ENCODE assay signal across 8 cellular contexts in genomic region chr1:228487336-228488106, GRCh38. TPM values are rescaled to one million over a fixed set of nuclear protein-coding genes. Genes with fewer than 3 reads are reported as not detected.
DNase-seq lines count a peak whose midpoint lies in the region; ATAC-seq lines count a peak whose summit lies in the region.

RNF187 (plus strand) TSS chr1:228487382.

- peak within 1 kb of the TSS; percentile 96 to 98 for H3K4me3 Mint-ChIP-seq in effector memory CD8-positive, alpha-beta T cell

- H3K9me3 Mint-ChIP-seq in effector memory CD8-positive, alpha-beta T cell, result no peaks in the 10 kb centered on the region

- in situ Hi-C loops in Caki2 (cut with HindIII; ENCODE audit: low pct_unique_long_range_greater_than_20kb, low sequenced_read_pairs), result no loop called here

- peaks cover 30 to 36% of the 10 kb centered on the region in 2 donors for H3K4me1 Mint-ChIP-seq in effector memory CD8-positive, alpha-beta T cell (ENCODE audit: low read depth in 2 of 2)

- no peaks in the 10 kb centered on the region for H3K27me3 Mint-ChIP-seq in effector memory CD8-positive, alpha-beta T cell

- peak; percentile 30 for ATAC-seq in GM21360 (IDR thresholded peaks at IDR 0.05; ENCODE audit: unreplicated experiment)
- ATAC-seq in effector memory CD8-positive, alpha-beta T cell (replicated peaks), result peak; percentile 58

- DNase-seq in Caki2 (ENCODE audit: low read depth), result no peak
- DNase-seq in HT-29 (ENCODE audit: low spot score), result peak; percentile 13
- DNase-seq in activated CD4-positive, CD25-positive, alpha-beta regulatory T cell treated with anti-CD3 and anti-CD28 coated beads, Interleukin-2, amount 50 U/mL, for 16 hours (ENCODE audit: low read depth, low spot score), result peak; percentile 70
- DNase-seq in effector memory CD8-positive, alpha-beta T cell, result peak in 2 of 3 experiments; percentile 75 to 83
- peak; percentile 68 for DNase-seq in middle frontal gyrus (ENCODE audit: extremely low spot score, low spot score)
- peak; percentile 74 for DNase-seq in stimulated activated CD8-positive, alpha-beta memory T cell treated with anti-CD3 and anti-CD28 coated beads, Interleukin-7, amount 100 ng/mL, for 24 hours (ENCODE audit: low read depth)
- DNase-seq in NCI-H1436 treated with DMSO at 0.1 percent for 48 hours (lab: John Stamatoyannopoulos, UW), result no peak

- peaks cover 52% of the 10 kb centered on the region for H3K36me3 Mint-ChIP-seq in effector memory CD8-positive, alpha-beta T cell (ENCODE audit: insufficient read depth)

- peak within 1 kb of the TSS; percentile 100 for H3K27ac Mint-ChIP-seq in effector memory CD8-positive, alpha-beta T cell

RNA-seq across cellular contexts. Expression of gene RNF187, which starts in this region (rescaled TPM):
- total RNA-seq in Caki2 (2014; rRNA removed; shearing (Covaris generic); ENCODE audit: low replicate concordance), result 150 and 174 TPM in 2 replicates
- 34.0 and 41.1 TPM in 2 replicates for total RNA-seq in HT-29 (2014; rRNA removed; shearing (Covaris generic))

Comparison
In these comparisons a context has a peak if more than half of its experiments do, and no peak if none do; other contexts are left out.
1. DNase-seq: peak in HT-29 (single experiment), activated CD4-positive, CD25-positive, alpha-beta regulatory T cell treated with anti-CD3 and anti-CD28 coated beads, Interleukin-2, amount 50 U/mL, for 16 hours (single experiment), effector memory CD8-positive, alpha-beta T cell (2 of 3), middle frontal gyrus (single experiment) and stimulated activated CD8-positive, alpha-beta memory T cell treated with anti-CD3 and anti-CD28 coated beads, Interleukin-7, amount 100 ng/mL, for 24 hours (single experiment); none in Caki2 (single experiment) and NCI-H1436 treated with DMSO at 0.1 percent for 48 hours (single experiment).